In the genomic region with DNA sequence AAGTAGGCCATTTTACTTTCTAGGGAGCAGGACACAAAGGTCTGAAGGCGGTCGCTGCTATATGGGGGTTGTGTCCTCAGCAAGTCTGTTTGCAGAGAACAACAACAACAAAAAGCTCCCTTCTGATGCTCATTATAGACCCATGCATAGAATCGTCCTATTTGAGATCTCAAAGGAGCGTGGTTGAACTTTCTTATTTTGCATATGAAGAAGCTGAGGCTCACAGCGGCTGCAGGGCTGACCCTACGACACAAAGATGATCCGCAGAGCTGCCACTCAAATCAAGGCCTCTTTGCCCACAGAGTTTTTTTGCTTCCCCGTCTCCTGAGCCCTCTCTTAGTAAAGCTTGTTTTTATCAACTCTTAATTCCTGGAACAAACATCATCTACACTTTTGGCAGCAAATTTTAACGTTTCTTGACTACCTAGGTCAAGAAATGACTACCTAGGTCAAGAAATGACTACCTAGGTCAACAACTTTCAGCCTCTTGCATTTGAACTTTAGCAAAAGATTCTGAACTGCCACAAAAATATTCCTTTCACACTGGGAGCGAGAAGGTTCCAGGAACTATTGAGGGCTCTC, we compare ENCODE assay signal across 24 cellular contexts.
DNase-seq lines count a peak whose midpoint lies in the region; ATAC-seq and TF ChIP-seq lines count a peak whose summit lies in the region.
"Had no signal": no experiment of that assay in that cellular context is flagged by ENCODE, and none has a peak within 500 bp of the region (broad histone marks: within the 10 kb centered on the region; RNA-seq: fewer than 3 reads in every experiment).

No MANE protein-coding gene starts in this region.

- intact Hi-C loops in heart right ventricle (cut with DNase I), result no loop called here

- H4K20me1 ChIP-seq in GM23338 (replicated peaks; ENCODE audit: insufficient read depth), result no peaks in the 10 kb centered on the region

- H3K27ac Mint-ChIP-seq in GM23338 (peak overlapping the region; percentile 46; the same call in 1 of the 2 replicates), memory B cell (peak overlapping the region; percentile 19)
- H3K27ac Mint-ChIP-seq in activated T-helper 17 cell treated with anti-CD3 and anti-CD28 coated beads, Interleukin-2, amount 50 U/mL, for 72 hours, result no peak overlapping the region
- H3K27ac Mint-ChIP-seq: CD4-positive, alpha-beta memory T cell had no signal

- H3K4me3 ChIP-seq in GM23338 (0 out of 2 replicates have a peak overlapping the region, but pooled peaks have one; percentile 16), HUES64 (ENCODE audit: low read length) (no peak overlapping the region), heart right ventricle (no peak overlapping the region), suprapubic skin (no peak overlapping the region)
- H3K4me3 ChIP-seq: A549, GM12878 had no signal

- H3K27ac ChIP-seq in GM23338 (ENCODE audit: low read depth) (peak overlapping the region; percentile 33; the same call in 1 of the 2 replicates), HUES64 (ENCODE audit: low read depth, low read length) (peak overlapping the region; percentile 74; the same call in 1 of the 2 replicates), heart right ventricle (no peak overlapping the region), suprapubic skin (no peak overlapping the region)
- H3K27ac ChIP-seq: A549 had no signal

- TF ChIP-seq EP300 in suprapubic skin (IDR thresholded peaks at IDR 0.05), result no peak

- ATAC-seq in GM23338 (peak; percentile 69), memory B cell (ENCODE audit: low read depth) (no peak), heart right ventricle (no peak)
- peak; percentile 26 for ATAC-seq in activated T-helper 17 cell treated with anti-CD3 and anti-CD28 coated beads, Interleukin-2, amount 50 U/mL, for 72 hours (replicated peaks)
- ATAC-seq: A549, GM12878, PC-3 had no signal

- no peaks in the 10 kb centered on the region for H3K9me2 ChIP-seq in GM23338 (ENCODE audit: insufficient read depth)

- H3K4me2 ChIP-seq in GM23338, result peak overlapping the region; percentile 54
- H3K4me2 ChIP-seq: A549 had no signal

- H3F3A ChIP-seq in GM23338 (replicated peaks; ENCODE audit: low read depth), result no peaks in the 10 kb centered on the region

- H3K36me3 ChIP-seq in GM23338 (ENCODE audit: insufficient read depth) (no peaks in the 10 kb centered on the region), HUES64 (ENCODE audit: insufficient read depth, low read length) (no peaks in the 10 kb centered on the region), heart right ventricle (no peaks in the 10 kb centered on the region), suprapubic skin (no peaks in the 10 kb centered on the region)

- peaks cover 23% of the 10 kb centered on the region for H3K4me1 Mint-ChIP-seq in GM23338
- H3K4me1 Mint-ChIP-seq in activated T-helper 17 cell treated with anti-CD3 and anti-CD28 coated beads, Interleukin-2, amount 50 U/mL, for 72 hours, result no peaks in the 10 kb centered on the region
- no peaks in the 10 kb centered on the region for H3K4me1 Mint-ChIP-seq in memory B cell
- H3K4me1 Mint-ChIP-seq: CD4-positive, alpha-beta memory T cell had no signal

- 36% methylated on average over 10 of the region's 10 CpGs for WGBS in HUES64
- WGBS in heart right ventricle, 2 donors, result 82% methylated on average over 10 of the region's 10 CpGs
- WGBS in suprapubic skin, result 83% methylated on average over 10 of the region's 10 CpGs

- DNase-seq in GM23338 (ENCODE audit: low spot score), result peak; percentile 16
- no peak for DNase-seq in memory B cell (ENCODE audit: low spot score in 2 of 2)
- DNase-seq in NCI-H2107 (lab: John Stamatoyannopoulos, UW), result no peak
- no peak for DNase-seq in heart right ventricle
- DNase-seq in suprapubic skin (ENCODE audit: low spot score in 2 of 2), result no peak
- DNase-seq: Calu3; CD4-positive, alpha-beta memory T cell; DMS53; EL; GOT3; IMR-90; Karpas-422; NCI-H1417 treated with DMSO at 0.1 percent for 48 hours; NCI-H187 treated with DMSO at 0.1 percent for 48 hours; NCI-H226; NCI-H524; NCI-H82; PC-3; RPMI8226; SHP77 treated with DMSO at 0.1 percent for 48 hours had no signal

- H3K27me3 Mint-ChIP-seq in GM23338 (ENCODE audit: insufficient read depth, low read depth, poor library complexity) (peaks cover 4% of the 10 kb centered on the region), memory B cell (peaks cover 20% of the 10 kb centered on the region)
- peaks cover 6% of the 10 kb centered on the region for H3K27me3 Mint-ChIP-seq in activated T-helper 17 cell treated with anti-CD3 and anti-CD28 coated beads, Interleukin-2, amount 50 U/mL, for 72 hours

- TF ChIP-seq CTCF in GM23338 (conservative IDR thresholded peaks at IDR 0.05; ENCODE audit: low read depth in 2 of 2) (no peak), heart right ventricle (IDR thresholded peaks at IDR 0.05) (no peak), suprapubic skin (IDR thresholded peaks at IDR 0.05) (no peak)

- no peaks in the 10 kb centered on the region for H3K79me2 ChIP-seq in GM23338 (replicated peaks; ENCODE audit: insufficient read depth)

- H3K9me3 Mint-ChIP-seq in GM23338 (no peaks in the 10 kb centered on the region), memory B cell (no peaks in the 10 kb centered on the region)
- no peaks in the 10 kb centered on the region for H3K9me3 Mint-ChIP-seq in activated T-helper 17 cell treated with anti-CD3 and anti-CD28 coated beads, Interleukin-2, amount 50 U/mL, for 72 hours
- H3K9me3 Mint-ChIP-seq: CD4-positive, alpha-beta memory T cell had no signal

- H3K9me3 ChIP-seq in HUES64 (ENCODE audit: insufficient read depth, low read depth, low read length), result no peaks in the 10 kb centered on the region
- no peaks in the 10 kb centered on the region for H3K9me3 ChIP-seq in heart right ventricle
- H3K9me3 ChIP-seq in suprapubic skin, result no peaks in the 10 kb centered on the region
- H3K9me3 ChIP-seq: A549 had no signal

- H3K27me3 ChIP-seq in GM23338 (ENCODE audit: insufficient read depth) (no peaks in the 10 kb centered on the region), HUES64 (ENCODE audit: insufficient read depth, low read length) (no peaks in the 10 kb centered on the region), heart right ventricle (peaks cover 0 to 36% (median 0%) of the 10 kb centered on the region in 7 donors), suprapubic skin (no peaks in the 10 kb centered on the region)

- H3K9ac ChIP-seq in HUES64 (ENCODE audit: low read depth, low read length), result peak overlapping the region; percentile 20; the same call in 1 of the 2 replicates

- TF ChIP-seq POLR2A in suprapubic skin (IDR thresholded peaks at IDR 0.05), result no peak

- peak overlapping the region; percentile 88; the same call in 1 of the 2 replicates for H2AFZ ChIP-seq in GM23338

- H3K4me1 ChIP-seq in GM23338 (ENCODE audit: insufficient read depth) (peaks cover 13% of the 10 kb centered on the region), HUES64 (ENCODE audit: insufficient read depth, low read length) (peaks cover 29% of the 10 kb centered on the region), heart right ventricle (peaks cover 0 to 6% (median 0%) of the 10 kb centered on the region in 9 donors), suprapubic skin (peaks cover 7% of the 10 kb centered on the region)
- H3K4me1 ChIP-seq: A549 had no signal

- H3K36me3 Mint-ChIP-seq in GM23338 (ENCODE audit: low read depth) (no peaks in the 10 kb centered on the region), memory B cell (no peaks in the 10 kb centered on the region)
- H3K36me3 Mint-ChIP-seq in activated T-helper 17 cell treated with anti-CD3 and anti-CD28 coated beads, Interleukin-2, amount 50 U/mL, for 72 hours (ENCODE audit: low read depth), result no peaks in the 10 kb centered on the region
- H3K36me3 Mint-ChIP-seq: CD4-positive, alpha-beta memory T cell had no signal

- H3K4me3 Mint-ChIP-seq in GM23338 (no peak overlapping the region; the same call in 2 of the 3 replicates), memory B cell (no peak overlapping the region)
- no peak overlapping the region for H3K4me3 Mint-ChIP-seq in activated T-helper 17 cell treated with anti-CD3 and anti-CD28 coated beads, Interleukin-2, amount 50 U/mL, for 72 hours
- H3K4me3 Mint-ChIP-seq: CD4-positive, alpha-beta memory T cell had no signal

TF ChIP-seq in GM23338, 12 proteins besides CTCF, POLR2A, EP300 and RAD21 (continues in another document):
- TF ChIP-seq EZH2 (IDR thresholded peaks at IDR 0.05; ENCODE audit: low read depth, unreplicated experiment) (no peak), CREB1 (CRISPR knock-in tag; IDR thresholded peaks at IDR 0.05; ENCODE audit: low read depth) (no peak), POLR2AphosphoS5 (IDR thresholded peaks at IDR 0.05; ENCODE audit: low read depth) (no peak), EZH2phosphoT487 (IDR thresholded peaks at IDR 0.05; ENCODE audit: unreplicated experiment) (no peak), STAT1 (IDR thresholded peaks at IDR 0.05; ENCODE audit: unreplicated experiment) (no peak)

Comparison
In these comparisons a context has a peak if more than half of its experiments do, and no peak if none do; other contexts are left out.
1. ATAC-seq: peak in GM23338 (single experiment) and activated T-helper 17 cell treated with anti-CD3 and anti-CD28 coated beads, Interleukin-2, amount 50 U/mL, for 72 hours (single experiment); none in memory B cell (single experiment) and heart right ventricle (0 of 8).
2. H3K27ac ChIP-seq: peak in GM23338 (single experiment) and HUES64 (single experiment); none in heart right ventricle (0 of 10) and suprapubic skin (single experiment).